11 cellular contexts compared by ENCODE assay signal in genomic region chr6:137531376-137532092, GRCh38. TPM values are rescaled to one million over a fixed set of nuclear protein-coding genes. Genes with fewer than 3 reads are reported as not detected.
"Had no signal": no experiment of that assay in that cellular context is flagged by ENCODE, and none has a peak within 500 bp of the region (broad histone marks: within the 10 kb centered on the region; RNA-seq: fewer than 3 reads in every experiment).

No MANE protein-coding gene starts in this region.

- H3K9ac ChIP-seq: GM23248, KMS-11 had no signal

- H3K4me2 ChIP-seq: KMS-11 had no signal

- ATAC-seq: HCT116 had no signal

- DNase-seq: GM23248, GOT3, H9, Kasumi-1, KBM-7 had no signal

- H2AFZ ChIP-seq: GM23248 had no signal

- H3K27ac Mint-ChIP-seq: H9 had no signal

- H3K27ac ChIP-seq: GM23248, KMS-11 had no signal

- H3K4me3 ChIP-seq: GM23248 had no signal

- H3K4me1 Mint-ChIP-seq: IgD-negative memory B cell had no signal

- H3K36me3 Mint-ChIP-seq: IgD-negative memory B cell had no signal

- FAIRE-seq: H54, HTR-8/SVneo had no signal

- H3K4me3 Mint-ChIP-seq: H9, IgD-negative memory B cell had no signal

RNA-seq across cellular contexts. Expression of gene OLIG3, which starts 37.3 kb away (rescaled TPM):
- total RNA-seq: GM23248, HT-29 had no signal
- polyA plus RNA-seq: GM23248, IgD-negative memory B cell had no signal
